Comparison of ENCODE assay signal across 24 cellular contexts in genomic region chr20:4920655-4921054, GRCh38.
"Had no signal": no experiment of that assay in that cellular context is flagged by ENCODE, and none has a peak within 500 bp of the region (broad histone marks: within the 10 kb centered on the region; RNA-seq: fewer than 3 reads in every experiment).

No MANE protein-coding gene starts in this region.

- ATAC-seq: HepG2 had no signal

- H3K4me3 ChIP-seq: MG63, SJSA1, SK-N-MC had no signal

- H3K27ac ChIP-seq: SJSA1, SK-N-MC had no signal

- H3K9me3 ChIP-seq: MG63, SJSA1 had no signal

- H3K36me3 ChIP-seq: MG63, SJSA1 had no signal

- H3K4me1 ChIP-seq: SJSA1 had no signal

- DNase-seq: IMR-90, Karpas-422, KG1, NCI-H1092, NCI-H1105 treated with DMSO at 0.1 percent for 48 hours, NCI-H1417 treated with DMSO at 0.1 percent for 48 hours, NCI-H146, NCI-H1694 treated with DMSO at 0.1 percent for 48 hours, NCI-H1930, NCI-H2081 treated with DMSO at 0.1 percent for 48 hours, NCI-H2171, NCI-H226, NCI-H446, NCI-H510A, NCI-H524 treated with DMSO at 0.1 percent for 48 hours, NCI-H69, NCI-H774, Right ventricle myocardium superior, RPMI8226, SIG-M5 had no signal

- H3K27me3 ChIP-seq: MG63, SJSA1 had no signal
